Comparison of ENCODE assay signal across 2 cellular contexts in the genomic region with DNA sequence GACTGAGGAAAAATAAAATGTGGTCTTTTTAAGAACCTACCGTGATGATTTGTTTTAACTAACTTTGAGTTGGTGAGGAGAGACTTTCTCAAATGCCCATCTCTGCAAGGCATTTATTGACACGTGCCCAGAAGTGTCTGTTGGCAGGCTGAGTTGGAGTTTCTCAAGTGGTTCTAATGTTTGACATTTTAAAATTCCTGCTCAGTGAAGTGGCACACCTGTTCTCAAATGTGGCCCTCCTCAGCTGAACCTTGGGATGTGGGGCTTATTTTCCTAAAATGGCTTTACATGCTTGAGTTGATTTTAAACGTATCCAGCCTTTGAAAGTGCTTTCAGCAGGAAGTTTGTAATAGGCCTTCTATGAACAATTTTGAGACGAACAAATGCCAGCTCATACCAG.
TF ChIP-seq lines count a peak whose summit lies in the region.

No MANE protein-coding gene starts in this region.

TF ChIP-seq in SK-N-SH, 30 proteins besides CTCF, POLR2A, EP300 and RAD21 (continued from another document):
- TF ChIP-seq, protein P1, sequence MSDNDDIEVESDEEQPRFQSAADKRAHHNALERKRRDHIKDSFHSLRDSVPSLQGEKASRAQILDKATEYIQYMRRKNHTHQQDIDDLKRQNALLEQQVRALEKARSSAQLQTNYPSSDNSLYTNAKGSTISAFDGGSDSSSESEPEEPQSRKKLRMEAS (IDR thresholded peaks at IDR 0.05; ENCODE audit: low read depth) = no peak
- TF ChIP-seq RFX5 (IDR thresholded peaks at IDR 0.05; ENCODE audit: low read length) (no peak), TAF1 (IDR thresholded peaks at IDR 0.05; ENCODE audit: borderline replicate concordance, low read depth, low read length) (no peak), FOXM1 (IDR thresholded peaks at IDR 0.05; ENCODE audit: low read depth) (no peak), USF2 (IDR thresholded peaks at IDR 0.05; ENCODE audit: borderline replicate concordance, low read depth, low read length) (no peak), NFIC (IDR thresholded peaks at IDR 0.05; ENCODE audit: borderline replicate concordance) (no peak), GABPA (IDR thresholded peaks at IDR 0.05; ENCODE audit: low read depth) (no peak), IRF3 (IDR thresholded peaks at IDR 0.05; ENCODE audit: low read depth, low read length) (no peak), FOXJ3 (CRISPR knock-in tag; IDR thresholded peaks at IDR 0.05) (no peak), CHD2 (IDR thresholded peaks at IDR 0.05; ENCODE audit: low read length, partially characterized antibody) (no peak), POLR2AphosphoS5 (IDR thresholded peaks at IDR 0.05; ENCODE audit: low read depth, low read length) (no peak), SMC3 (IDR thresholded peaks at IDR 0.05; ENCODE audit: low read depth, low read length) (no peak), EZH2phosphoT487 (IDR thresholded peaks at IDR 0.05; ENCODE audit: borderline replicate concordance, low read depth) (no peak), USF1 (IDR thresholded peaks at IDR 0.05; ENCODE audit: borderline replicate concordance, low read depth) (no peak), MEF2A (IDR thresholded peaks at IDR 0.05; ENCODE audit: borderline replicate concordance, low read depth) (no peak), RXRA (IDR thresholded peaks at IDR 0.05; ENCODE audit: borderline replicate concordance, low read depth) (no peak)
TF ChIP-seq in SK-N-SH: peak in this region for 0.

TF ChIP-seq in SK-N-SH treated with all-trans-retinoic acid at 6 μM for 48 hours, 23 proteins besides CTCF, POLR2A, EP300 and RAD21:
- TF ChIP-seq CSRNP3 (CRISPR knock-in tag; IDR thresholded peaks at IDR 0.05) (no peak), TCF4 (CRISPR knock-in tag; IDR thresholded peaks at IDR 0.05; ENCODE audit: borderline replicate concordance) (no peak), BACH2 (CRISPR knock-in tag; IDR thresholded peaks at IDR 0.05; ENCODE audit: borderline replicate concordance) (no peak), ZFP30 (CRISPR knock-in tag; IDR thresholded peaks at IDR 0.05) (no peak), ZNF565 (CRISPR knock-in tag; conservative IDR thresholded peaks at IDR 0.05; ENCODE audit: low read depth) (no peak), ZNF70 (CRISPR knock-in tag; IDR thresholded peaks at IDR 0.05) (no peak), ZNF8 (CRISPR knock-in tag; IDR thresholded peaks at IDR 0.05) (no peak), ARNTL (CRISPR knock-in tag; IDR thresholded peaks at IDR 0.05; ENCODE audit: borderline replicate concordance, low read depth) (no peak), CSDC2 (CRISPR knock-in tag; IDR thresholded peaks at IDR 0.05) (no peak), RARB (CRISPR knock-in tag; IDR thresholded peaks at IDR 0.05) (no peak), ZFP3 (CRISPR knock-in tag; IDR thresholded peaks at IDR 0.05) (no peak), CREB5 (CRISPR knock-in tag; IDR thresholded peaks at IDR 0.05; ENCODE audit: low read depth) (no peak)
- TF ChIP-seq, protein P2, sequence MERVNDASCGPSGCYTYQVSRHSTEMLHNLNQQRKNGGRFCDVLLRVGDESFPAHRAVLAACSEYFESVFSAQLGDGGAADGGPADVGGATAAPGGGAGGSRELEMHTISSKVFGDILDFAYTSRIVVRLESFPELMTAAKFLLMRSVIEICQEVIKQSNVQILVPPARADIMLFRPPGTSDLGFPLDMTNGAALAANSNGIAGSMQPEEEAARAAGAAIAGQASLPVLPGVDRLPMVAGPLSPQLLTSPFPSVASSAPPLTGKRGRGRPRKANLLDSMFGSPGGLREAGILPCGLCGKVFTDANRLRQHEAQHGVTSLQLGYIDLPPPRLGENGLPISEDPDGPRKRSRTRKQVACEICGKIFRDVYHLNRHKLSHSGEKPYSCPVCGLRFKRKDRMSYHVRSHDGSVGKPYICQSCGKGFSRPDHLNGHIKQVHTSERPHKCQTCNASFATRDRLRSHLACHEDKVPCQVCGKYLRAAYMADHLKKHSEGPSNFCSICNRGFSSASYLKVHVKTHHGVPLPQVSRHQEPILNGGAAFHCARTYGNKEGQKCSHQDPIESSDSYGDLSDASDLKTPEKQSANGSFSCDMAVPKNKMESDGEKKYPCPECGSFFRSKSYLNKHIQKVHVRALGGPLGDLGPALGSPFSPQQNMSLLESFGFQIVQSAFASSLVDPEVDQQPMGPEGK (CRISPR knock-in tag; IDR thresholded peaks at IDR 0.05; ENCODE audit: borderline replicate concordance) = no peak
